ENCODE assay signal across 26 cellular contexts in the genomic region with DNA sequence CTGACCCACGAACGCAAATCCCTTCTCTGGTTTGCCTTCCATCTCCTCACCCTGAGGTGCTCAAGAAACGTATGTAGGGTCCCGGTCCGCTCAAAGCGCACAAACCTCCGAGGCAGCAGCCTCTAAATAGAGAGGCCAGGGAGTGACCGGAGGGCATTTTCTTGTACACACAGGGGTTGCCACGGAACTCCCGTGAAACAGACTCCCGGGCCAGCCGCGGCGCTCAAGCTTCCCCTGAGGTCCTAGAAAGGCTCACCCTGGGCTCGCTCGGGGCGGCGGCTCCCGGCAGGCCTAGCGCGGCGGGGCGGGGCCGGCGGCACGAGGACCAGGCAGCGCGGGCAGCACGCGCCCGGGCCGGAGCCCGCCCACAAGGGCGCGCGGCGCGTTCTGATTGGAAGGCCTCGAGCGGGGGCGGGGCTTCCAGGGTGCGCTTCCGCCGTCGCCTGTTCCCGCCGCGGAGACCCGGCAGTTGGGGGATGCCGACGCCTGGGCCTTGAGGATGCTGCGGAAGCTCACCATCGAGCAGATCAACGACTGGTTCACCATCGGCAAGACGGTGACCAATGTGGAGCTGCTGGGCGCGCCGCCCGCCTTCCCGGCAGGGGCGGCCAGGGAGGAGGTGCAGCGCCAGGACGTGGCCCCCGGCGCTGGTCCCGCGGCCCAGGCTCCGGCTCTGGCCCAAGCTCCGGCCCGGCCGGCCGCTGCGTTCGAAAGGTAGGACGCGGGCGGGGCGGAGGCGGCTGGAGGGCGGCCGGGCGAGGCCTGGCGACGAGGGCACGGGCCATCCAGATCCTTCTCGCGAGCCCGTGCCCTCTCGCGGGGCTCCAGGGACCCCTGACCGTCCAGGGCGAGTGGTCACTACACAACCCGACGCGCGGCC. TPM values are rescaled to one million over a fixed set of nuclear protein-coding genes. Genes with fewer than 3 reads are reported as not detected.
DNase-seq lines count a peak whose midpoint lies in the region; ATAC-seq and TF ChIP-seq lines count a peak whose summit lies in the region.
"Had no signal": no experiment of that assay in that cellular context is flagged by ENCODE, and none has a peak within 500 bp of the region (broad histone marks: within the 10 kb centered on the region; RNA-seq: fewer than 3 reads in every experiment).

A gene with protein sequence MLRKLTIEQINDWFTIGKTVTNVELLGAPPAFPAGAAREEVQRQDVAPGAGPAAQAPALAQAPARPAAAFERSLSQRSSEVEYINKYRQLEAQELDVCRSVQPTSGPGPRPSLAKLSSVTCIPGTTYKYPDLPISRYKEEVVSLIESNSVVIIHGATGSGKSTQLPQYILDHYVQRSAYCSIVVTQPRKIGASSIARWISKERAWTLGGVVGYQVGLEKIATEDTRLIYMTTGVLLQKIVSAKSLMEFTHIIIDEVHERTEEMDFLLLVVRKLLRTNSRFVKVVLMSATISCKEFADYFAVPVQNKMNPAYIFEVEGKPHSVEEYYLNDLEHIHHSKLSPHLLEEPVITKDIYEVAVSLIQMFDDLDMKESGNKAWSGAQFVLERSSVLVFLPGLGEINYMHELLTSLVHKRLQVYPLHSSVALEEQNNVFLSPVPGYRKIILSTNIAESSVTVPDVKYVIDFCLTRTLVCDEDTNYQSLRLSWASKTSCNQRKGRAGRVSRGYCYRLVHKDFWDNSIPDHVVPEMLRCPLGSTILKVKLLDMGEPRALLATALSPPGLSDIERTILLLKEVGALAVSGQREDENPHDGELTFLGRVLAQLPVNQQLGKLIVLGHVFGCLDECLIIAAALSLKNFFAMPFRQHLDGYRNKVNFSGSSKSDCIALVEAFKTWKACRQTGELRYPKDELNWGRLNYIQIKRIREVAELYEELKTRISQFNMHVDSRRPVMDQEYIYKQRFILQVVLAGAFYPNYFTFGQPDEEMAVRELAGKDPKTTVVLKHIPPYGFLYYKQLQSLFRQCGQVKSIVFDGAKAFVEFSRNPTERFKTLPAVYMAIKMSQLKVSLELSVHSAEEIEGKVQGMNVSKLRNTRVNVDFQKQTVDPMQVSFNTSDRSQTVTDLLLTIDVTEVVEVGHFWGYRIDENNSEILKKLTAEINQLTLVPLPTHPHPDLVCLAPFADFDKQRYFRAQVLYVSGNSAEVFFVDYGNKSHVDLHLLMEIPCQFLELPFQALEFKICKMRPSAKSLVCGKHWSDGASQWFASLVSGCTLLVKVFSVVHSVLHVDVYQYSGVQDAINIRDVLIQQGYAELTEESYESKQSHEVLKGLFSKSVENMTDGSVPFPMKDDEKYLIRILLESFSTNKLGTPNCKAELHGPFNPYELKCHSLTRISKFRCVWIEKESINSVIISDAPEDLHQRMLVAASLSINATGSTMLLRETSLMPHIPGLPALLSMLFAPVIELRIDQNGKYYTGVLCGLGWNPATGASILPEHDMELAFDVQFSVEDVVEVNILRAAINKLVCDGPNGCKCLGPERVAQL (N-terminal part only) (plus strand): TSS at position 446 of the 880 bp plus-strand sequence. CDS start 54 bp downstream, at position 500.

- POLR2A ChIA-PET in CD8-positive, alpha-beta T cell (lab: Charles Lee) = no interaction called here

- no peaks in the 10 kb centered on the region for H3K4me1 ChIP-seq in CD8-positive, alpha-beta T cell (ENCODE audit: insufficient read depth, low read length)
- H3K4me1 ChIP-seq in psoas muscle (no peaks in the 10 kb centered on the region), MM.1S (ENCODE audit: low read length) (no peaks in the 10 kb centered on the region)
- H3K4me1 ChIP-seq: prostate gland had no signal

- no peak for DNase-seq in CD8-positive, alpha-beta T cell
- DNase-seq in HK-2 (ENCODE audit: unreplicated experiment) = peak; percentile 87
- DNase-seq in effector memory CD8-positive, alpha-beta T cell = no peak
- no peak for DNase-seq in psoas muscle
- no peak for DNase-seq in MM.1S
- no peak for DNase-seq in progenitor cell of endocrine pancreas (ENCODE audit: low spot score, unreplicated experiment)
- no peak for DNase-seq in NCI-H2081 (lab: John Stamatoyannopoulos, UW)
- DNase-seq: activated CD4-positive, alpha-beta memory T cell treated with anti-CD3 and anti-CD28 coated beads for 36 hours; activated naive CD4-positive, alpha-beta T cell; anterior cingulate cortex; erythroblast; foreskin melanocyte; HFFc6; mucosa of descending colon; NCI-H1105 treated with DMSO at 0.1 percent for 48 hours; NCI-H510A treated with DMSO at 0.1 percent for 48 hours; nephron progenitor cell; RPMI8226; SK-N-SH; small intestine had no signal

- no peaks in the 10 kb centered on the region for H4K20me1 ChIP-seq in MM.1S (ENCODE audit: insufficient read depth, low read length)

- peaks cover 9% of the 10 kb centered on the region for H3K27me3 Mint-ChIP-seq in CD8-positive, alpha-beta T cell (ENCODE audit: low read depth)
- peaks cover 6 to 7% of the 10 kb centered on the region in 2 donors for H3K27me3 Mint-ChIP-seq in effector memory CD8-positive, alpha-beta T cell
- no peaks in the 10 kb centered on the region for H3K27me3 Mint-ChIP-seq in progenitor cell of endocrine pancreas

- H3K27me3 ChIP-seq in CD8-positive, alpha-beta T cell (ENCODE audit: insufficient read depth, low read length) = no peaks in the 10 kb centered on the region
- H3K27me3 ChIP-seq in psoas muscle (ENCODE audit: insufficient read depth in 3 of 3, low read length in 2 of 3) (peaks cover 0 to 25% (median 5%) of the 10 kb centered on the region in 3 donors), MM.1S (replicated peaks; ENCODE audit: insufficient read depth, low read length) (peaks cover 8% of the 10 kb centered on the region; the same call in 1 of the 2 replicates)
- H3K27me3 ChIP-seq: hepatocyte had no signal

- no peaks in the 10 kb centered on the region for H3K36me3 ChIP-seq in CD8-positive, alpha-beta T cell (ENCODE audit: insufficient read depth, low read length)
- H3K36me3 ChIP-seq in psoas muscle (ENCODE audit: insufficient read depth in 1 of 2, low read depth in 1 of 2) (no peaks in the 10 kb centered on the region), MM.1S (replicated peaks; ENCODE audit: insufficient read depth, low read length) (no peaks in the 10 kb centered on the region)
- H3K36me3 ChIP-seq: prostate gland had no signal

- no peaks in the 10 kb centered on the region for H3K4me1 Mint-ChIP-seq in CD8-positive, alpha-beta T cell (ENCODE audit: low read depth)
- H3K4me1 Mint-ChIP-seq in effector memory CD8-positive, alpha-beta T cell (ENCODE audit: low read depth in 2 of 2) = no peaks in the 10 kb centered on the region
- H3K4me1 Mint-ChIP-seq in progenitor cell of endocrine pancreas (ENCODE audit: low read depth) = peaks cover 3% of the 10 kb centered on the region
- H3K4me1 Mint-ChIP-seq: stimulated activated effector memory CD8-positive, alpha-beta T cell treated with anti-CD3 and anti-CD28 coated beads, Interleukin-12 subunit alpha, Interleukin-12 subunit beta, amount 100 ng/mL, for 72 hours had no signal

- CTCF ChIA-PET in CD8-positive, alpha-beta T cell (lab: Charles Lee) = no interaction called here

- 54 to 68% (median 65%) methylated on average over 86 to 97 of the region's 97 CpGs for WGBS in psoas muscle, 3 donors

- H3K4me3 ChIP-seq in CD8-positive, alpha-beta T cell (ENCODE audit: low read depth, low read length) = no peak within 1 kb of the TSS
- peak within 1 kb of the TSS; percentile 39 for H3K4me3 ChIP-seq in psoas muscle
- no peak within 1 kb of the TSS for H3K4me3 ChIP-seq in MM.1S (ENCODE audit: low read length)
- H3K4me3 ChIP-seq: hepatocyte, mucosa of descending colon, prostate gland had no signal

- no peak within 1 kb of the TSS for H3K4me2 ChIP-seq in MM.1S (ENCODE audit: low read depth, low read length)
- H3K4me2 ChIP-seq: hepatocyte, SK-N-SH had no signal

- H3K9ac ChIP-seq in MM.1S (ENCODE audit: low read length) = no peak within 1 kb of the TSS
- H3K9ac ChIP-seq: SK-N-SH had no signal

- no peak within 1 kb of the TSS for H3K4me3 Mint-ChIP-seq in CD8-positive, alpha-beta T cell
- H3K4me3 Mint-ChIP-seq in effector memory CD8-positive, alpha-beta T cell = no peak within 1 kb of the TSS
- no peak within 1 kb of the TSS for H3K4me3 Mint-ChIP-seq in progenitor cell of endocrine pancreas (ENCODE audit: low read depth)
- H3K4me3 Mint-ChIP-seq: activated CD4-positive, alpha-beta memory T cell treated with anti-CD3 and anti-CD28 coated beads for 36 hours; HFFc6; nephron progenitor cell; stimulated activated effector memory CD8-positive, alpha-beta T cell treated with anti-CD3 and anti-CD28 coated beads, Interleukin-12 subunit alpha, Interleukin-12 subunit beta, amount 100 ng/mL, for 72 hours had no signal

- H3K36me3 Mint-ChIP-seq in CD8-positive, alpha-beta T cell = no peaks in the 10 kb centered on the region
- no peaks in the 10 kb centered on the region for H3K36me3 Mint-ChIP-seq in effector memory CD8-positive, alpha-beta T cell (ENCODE audit: insufficient read depth)
- no peaks in the 10 kb centered on the region for H3K36me3 Mint-ChIP-seq in progenitor cell of endocrine pancreas (ENCODE audit: insufficient read depth)
- H3K36me3 Mint-ChIP-seq: activated CD4-positive, alpha-beta memory T cell treated with anti-CD3 and anti-CD28 coated beads for 36 hours; stimulated activated effector memory CD8-positive, alpha-beta T cell treated with anti-CD3 and anti-CD28 coated beads, Interleukin-12 subunit alpha, Interleukin-12 subunit beta, amount 100 ng/mL, for 72 hours had no signal

- H3K27ac ChIP-seq in CD8-positive, alpha-beta T cell (ENCODE audit: low read depth, low read length) = no peak within 1 kb of the TSS
- H3K27ac ChIP-seq in psoas muscle = no peak within 1 kb of the TSS
- H3K27ac ChIP-seq in MM.1S (ENCODE audit: low read length) = no peak within 1 kb of the TSS
- H3K27ac ChIP-seq: hepatocyte, HL-60, prostate gland, VCaP had no signal

- H3F3A ChIP-seq in MM.1S (ENCODE audit: insufficient read depth, low read length) = no peaks in the 10 kb centered on the region

- H2AFZ ChIP-seq in MM.1S (ENCODE audit: low read length) = no peak within 1 kb of the TSS
- H2AFZ ChIP-seq: hepatocyte had no signal

- intact Hi-C loops in CD8-positive, alpha-beta T cell (cut with DNase I, micrococcal nuclease) = loop anchor here in 1 of 2 experiments (10.0 kb wide), 2 partner anchors 147 to 1487 kb away; partner anchors contain the start of gene MTA1
- intact Hi-C loops in psoas muscle (cut with DNase I) = no loop called here

- H3K27ac Mint-ChIP-seq in CD8-positive, alpha-beta T cell = no peak within 1 kb of the TSS
- H3K27ac Mint-ChIP-seq in effector memory CD8-positive, alpha-beta T cell = no peak within 1 kb of the TSS
- H3K27ac Mint-ChIP-seq in progenitor cell of endocrine pancreas = no peak within 1 kb of the TSS
- H3K27ac Mint-ChIP-seq: activated CD4-positive, alpha-beta memory T cell treated with anti-CD3 and anti-CD28 coated beads for 36 hours; HFFc6; nephron progenitor cell; stimulated activated effector memory CD8-positive, alpha-beta T cell treated with anti-CD3 and anti-CD28 coated beads, Interleukin-12 subunit alpha, Interleukin-12 subunit beta, amount 100 ng/mL, for 72 hours had no signal

- no peaks in the 10 kb centered on the region for H3K9me3 Mint-ChIP-seq in CD8-positive, alpha-beta T cell
- H3K9me3 Mint-ChIP-seq in effector memory CD8-positive, alpha-beta T cell = no peaks in the 10 kb centered on the region
- H3K9me3 Mint-ChIP-seq in progenitor cell of endocrine pancreas (ENCODE audit: low read depth) = no peaks in the 10 kb centered on the region
- H3K9me3 Mint-ChIP-seq: activated CD4-positive, alpha-beta memory T cell treated with anti-CD3 and anti-CD28 coated beads for 36 hours; HFFc6; stimulated activated effector memory CD8-positive, alpha-beta T cell treated with anti-CD3 and anti-CD28 coated beads, Interleukin-12 subunit alpha, Interleukin-12 subunit beta, amount 100 ng/mL, for 72 hours had no signal

- H3K79me2 ChIP-seq in MM.1S (ENCODE audit: low read length) = no peaks in the 10 kb centered on the region
- H3K79me2 ChIP-seq: hepatocyte had no signal

- no peak for TF ChIP-seq CTCF in CD8-positive, alpha-beta T cell (IDR thresholded peaks at IDR 0.05)
- TF ChIP-seq CTCF in psoas muscle (IDR thresholded peaks at IDR 0.05) = no peak
- TF ChIP-seq CTCF in MM.1S (IDR thresholded peaks at IDR 0.05; ENCODE audit: low read length) = no peak
- no peak for TF ChIP-seq CTCF in progenitor cell of endocrine pancreas (IDR thresholded peaks at IDR 0.05; ENCODE audit: unreplicated experiment)

- no peaks in the 10 kb centered on the region for H3K9me2 ChIP-seq in MM.1S (replicated peaks; ENCODE audit: insufficient read depth, low read length)
- H3K9me2 ChIP-seq: SK-N-SH had no signal

- peak; percentile 29 for ATAC-seq in CD8-positive, alpha-beta T cell
- peak; percentile 22 for ATAC-seq in effector memory CD8-positive, alpha-beta T cell (replicated peaks)
- no peak for ATAC-seq in psoas muscle
- ATAC-seq: mucosa of descending colon; stimulated activated effector memory CD8-positive, alpha-beta T cell treated with anti-CD3 and anti-CD28 coated beads, Interleukin-12 subunit alpha, Interleukin-12 subunit beta, amount 100 ng/mL, for 72 hours had no signal

- no peaks in the 10 kb centered on the region for H3K9me3 ChIP-seq in CD8-positive, alpha-beta T cell (ENCODE audit: low read length)
- H3K9me3 ChIP-seq in psoas muscle = no peaks in the 10 kb centered on the region
- H3K9me3 ChIP-seq in MM.1S (replicated peaks; ENCODE audit: insufficient read depth, low read length) = no peaks in the 10 kb centered on the region
- H3K9me3 ChIP-seq: mucosa of descending colon, prostate gland, SK-N-SH had no signal

RNA-seq across cellular contexts. Expression of the gene that starts here (rescaled TPM):
- 1 to 10 TPM in 1 of 2 experiments, under 1 TPM in 1; 0.73 to 1.1 TPM for total RNA-seq in CD8-positive, alpha-beta T cell
- total RNA-seq in psoas muscle (1 to 10 TPM in 1 of 4 donors, under 1 TPM in 3; 0.29 to 1.3 (median 0.59) TPM), progenitor cell of endocrine pancreas (not detected in 2 replicates)
- under 1 TPM; 0.13 to 0.31 (median 0.18) TPM for polyA plus RNA-seq in psoas muscle
- total RNA-seq: HFFc6; T-helper 2 cell treated with Interferon-gamma antibody and Interleukin-4, amounts not matched to agents 100 ng/mL and 5 ng/mL, for 36 hours had no signal
- polyA plus RNA-seq: SK-N-SH had no signal

Comparison
In these comparisons a context has a peak if more than half of its experiments do, and no peak if none do; other contexts are left out.
1. ATAC-seq: peak in CD8-positive, alpha-beta T cell (single experiment) and effector memory CD8-positive, alpha-beta T cell (single experiment); none in psoas muscle (0 of 4).